9 cellular contexts compared by ENCODE assay signal in genomic region chr1:168640184-168640583, GRCh38.
"Had no signal": no experiment of that assay in that cellular context is flagged by ENCODE, and none has a peak within 500 bp of the region (broad histone marks: within the 10 kb centered on the region; RNA-seq: fewer than 3 reads in every experiment).

No MANE protein-coding gene starts in this region.

- H3K36me3 ChIP-seq: HAP-1 had no signal

- H3K9ac ChIP-seq: GM23248 had no signal

- H3K27ac Mint-ChIP-seq: HFFc6, IgD-negative memory B cell had no signal

- H2AFZ ChIP-seq: GM23248 had no signal

- H3K27ac ChIP-seq: GM23248, HL-60 had no signal

- H3K9me3 ChIP-seq: HAP-1 had no signal

- H3K4me3 ChIP-seq: GM23248, HAP-1 had no signal

- H3K4me1 ChIP-seq: HAP-1 had no signal

- H3K4me1 Mint-ChIP-seq: IgD-negative memory B cell had no signal

- DNase-seq: GM23248, GOT3, H7, HFFc6, KG1 had no signal

- H3K9me3 Mint-ChIP-seq: HFFc6 had no signal

- H3K4me3 Mint-ChIP-seq: HFFc6, IgD-negative memory B cell had no signal

- ATAC-seq: HCT116 had no signal
